Comparison of ENCODE assay signal across 1 cellular context in the genomic region with DNA sequence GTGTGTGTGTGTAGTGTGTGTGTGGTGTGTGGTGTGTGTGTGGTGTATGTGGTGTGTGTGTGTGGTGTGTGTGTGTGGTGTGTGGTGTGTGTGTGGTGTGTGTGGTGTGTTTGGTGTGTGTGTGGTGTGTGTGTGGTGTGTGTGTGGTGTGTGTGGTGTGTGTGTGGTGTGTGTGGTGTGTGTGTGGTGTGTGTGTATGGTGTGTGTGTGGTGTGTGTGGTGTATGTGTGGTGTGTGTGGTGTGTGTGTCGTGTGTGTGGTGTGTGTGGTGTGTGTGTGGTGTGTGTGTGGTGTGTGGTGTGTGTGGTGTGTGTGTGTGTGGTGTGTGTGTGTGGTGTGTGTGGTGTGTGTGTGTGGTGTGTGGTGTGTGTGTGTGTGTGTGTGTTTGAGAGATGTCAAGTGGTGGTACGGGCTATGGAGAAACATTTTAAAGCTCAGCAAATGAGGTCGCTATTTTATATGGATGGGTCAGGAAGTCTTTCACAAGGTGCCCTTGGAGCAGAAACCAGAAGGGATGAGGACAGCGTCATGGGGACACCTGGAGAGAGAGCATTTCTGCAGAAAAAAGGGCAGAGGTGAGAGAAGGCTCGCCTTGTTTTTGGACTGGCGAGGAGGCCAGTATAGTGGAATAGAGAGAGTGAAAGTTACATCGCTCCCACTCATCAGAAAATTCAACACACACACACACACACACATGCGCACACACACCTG.
TF ChIP-seq lines count a peak whose summit lies in the region.

No MANE protein-coding gene starts in this region.

TF ChIP-seq in HEK293, 187 proteins besides CTCF, POLR2A, EP300 and RAD21:
- 0 out of 2 replicates have a peak, but pooled peaks have one; percentile 3 for TF ChIP-seq ATF2 (tag by site-specific recombination; IDR thresholded peaks at IDR 0.05; ENCODE audit: low read depth)
